ENCODE assay signal across 8 cellular contexts in genomic region chr12:44000309-44000952, GRCh38.
DNase-seq lines count a peak whose midpoint lies in the region; ATAC-seq and TF ChIP-seq lines count a peak whose summit lies in the region.

No MANE protein-coding gene starts in this region.

- peak; percentile 42 for DNase-seq in NCI-H748 (lab: John Stamatoyannopoulos, UW; ENCODE audit: unreplicated experiment)
- no peak for DNase-seq in NCI-H748 treated with DMSO at 0.1 percent for 48 hours (lab: John Stamatoyannopoulos, UW)
- peak; percentile 49 for DNase-seq in GM20000 (ENCODE audit: low spot score)
- DNase-seq in NCI-H82 treated with DMSO at 0.1 percent for 48 hours (lab: John Stamatoyannopoulos, UW; ENCODE audit: unreplicated experiment) = peak; percentile 71
- DNase-seq in astrocyte of the hippocampus (ENCODE audit: low read depth, low spot score) = peak; percentile 22
- peak; percentile 53 for DNase-seq in left kidney (ENCODE audit: low read depth, low spot score)
- DNase-seq in activated effector memory CD4-positive, alpha-beta T cell treated with Interleukin-2 at 50 U/mL for 16 hours = no peak

- peak; percentile 99 for ATAC-seq in HG03432 (IDR thresholded peaks at IDR 0.05; ENCODE audit: unreplicated experiment)

- TF ChIP-seq CTCF in GM20000 (IDR thresholded peaks at IDR 0.05; ENCODE audit: extremely low read depth, missing control alignments) = peak; percentile 42

Comparison
In these comparisons a context has a peak if more than half of its experiments do, and no peak if none do; other contexts are left out.
1. DNase-seq: peak in NCI-H748 (single experiment), GM20000 (single experiment), NCI-H82 treated with DMSO at 0.1 percent for 48 hours (single experiment), astrocyte of the hippocampus (single experiment) and left kidney (single experiment); none in NCI-H748 treated with DMSO at 0.1 percent for 48 hours (single experiment) and activated effector memory CD4-positive, alpha-beta T cell treated with Interleukin-2 at 50 U/mL for 16 hours (single experiment).